In genomic region chr3:133523758-133524157, GRCh38 we compare ENCODE assay signal across 8 cellular contexts. TPM values are rescaled to one million over a fixed set of nuclear protein-coding genes. Genes with fewer than 3 reads are reported as not detected.
DNase-seq lines count a peak whose midpoint lies in the region; ATAC-seq, FAIRE-seq and TF ChIP-seq lines count a peak whose summit lies in the region.
"Not testable (repeated sequence)": the region's sequence is repeated elsewhere in the genome, so short reads cannot be mapped to it uniquely, and the experiment has no call there.

No MANE protein-coding gene starts in this region.

- BruUV-seq in endothelial cell of umbilical vein (replicated peaks; lab: Mats Ljungman, UMichigan), result not testable (repeated sequence)

- H3K79me2 ChIP-seq in astrocyte (ENCODE audit: insufficient read depth, low read length); endothelial cell of umbilical vein (ENCODE audit: control insufficient read depth, insufficient read depth, low read length): not testable (repeated sequence)

- H3K27ac ChIP-seq in astrocyte (ENCODE audit: low read depth, low read length); endothelial cell of umbilical vein (ENCODE audit: insufficient read depth, low read depth, low read length); right lobe of liver; upper lobe of right lung: not testable (repeated sequence)

- not testable (repeated sequence) for TF ChIP-seq POLR2A in GM12891 (IDR thresholded peaks at IDR 0.05; ENCODE audit: low read depth, low read length); endothelial cell of umbilical vein (IDR thresholded peaks at IDR 0.05; ENCODE audit: low read depth, low read length); right lobe of liver (IDR thresholded peaks at IDR 0.05)

- H3K9me3 ChIP-seq in astrocyte (ENCODE audit: insufficient read depth, low read depth, low read length); endothelial cell of umbilical vein (replicated peaks; ENCODE audit: control insufficient read depth, insufficient read depth, low read length); right lobe of liver; upper lobe of right lung: not testable (repeated sequence)

- POLR2A ChIA-PET in endothelial cell of umbilical vein (lab: Charles Lee), result not testable (repeated sequence)

- dilution Hi-C loops in endothelial cell of umbilical vein (cut with MboI; ENCODE audit: extremely low pct_ligation_motif_present, low sequenced_read_pairs), result not testable (repeated sequence)

- not testable (repeated sequence) for H3K27me3 ChIP-seq in astrocyte (ENCODE audit: insufficient read depth, low read length); endothelial cell of umbilical vein (ENCODE audit: control insufficient read depth in 2 of 2, insufficient read depth in 2 of 2, low read length in 2 of 2); right lobe of liver; upper lobe of right lung

- not testable (repeated sequence) for H3K4me3 ChIP-seq in astrocyte (ENCODE audit: insufficient read depth, low read depth, low read length); endothelial cell of umbilical vein (replicated peaks in 1 of 3; ENCODE audit: insufficient read depth in 1 of 3, low read depth in 1 of 3, low read length in 3 of 3); right lobe of liver; upper lobe of right lung

- H3K9ac ChIP-seq in astrocyte (ENCODE audit: low read length); endothelial cell of umbilical vein (replicated peaks; ENCODE audit: extremely low read depth, insufficient read depth, low read length): not testable (repeated sequence)

- H3K9me1 ChIP-seq in endothelial cell of umbilical vein (replicated peaks; ENCODE audit: control insufficient read depth, extremely low read depth, insufficient read depth, low read length), result not testable (repeated sequence)

- H3K4me1 ChIP-seq in astrocyte (ENCODE audit: insufficient read depth, low read length); endothelial cell of umbilical vein (ENCODE audit: control insufficient read depth, extremely low read depth, insufficient read depth, low read length); right lobe of liver; upper lobe of right lung: not testable (repeated sequence)

- not testable (repeated sequence) for TF ChIP-seq CTCF in astrocyte (IDR thresholded peaks at IDR 0.05; ENCODE audit: insufficient read depth, low read depth, low read length); endothelial cell of umbilical vein (IDR thresholded peaks at IDR 0.05; ENCODE audit: extremely low read depth in 1 of 2, insufficient read depth in 1 of 2, low read depth in 1 of 2, low read length in 2 of 2); right lobe of liver (IDR thresholded peaks at IDR 0.05); upper lobe of right lung (IDR thresholded peaks at IDR 0.05)

- peak; percentile 5 for FAIRE-seq in GM12891 (lab: Jason Lieb, UNC)
- FAIRE-seq in astrocyte (lab: Jason Lieb, UNC); endothelial cell of umbilical vein (lab: Jason Lieb, UNC): not testable (repeated sequence)

- H3K36me3 Mint-ChIP-seq in astrocyte (ENCODE audit: low read depth, unreplicated experiment), result not testable (repeated sequence)

- peak; percentile 90 to 95 (median 93) for ATAC-seq in right lobe of liver
- ATAC-seq in upper lobe of right lung, result peak; percentile 44

- intact Hi-C loops in endothelial cell of umbilical vein (cut with micrococcal nuclease); right lobe of liver (cut with DNase I); upper lobe of right lung (cut with DNase I): not testable (repeated sequence)

- H3K9me3 Mint-ChIP-seq in astrocyte (ENCODE audit: unreplicated experiment), result not testable (repeated sequence)

- H3K27me3 Mint-ChIP-seq in astrocyte (ENCODE audit: low read depth, unreplicated experiment), result not testable (repeated sequence)

- H3K36me3 ChIP-seq in astrocyte (ENCODE audit: insufficient read depth, low read length); endothelial cell of umbilical vein (ENCODE audit: control insufficient read depth in 2 of 2, extremely low read depth in 1 of 2, insufficient read depth in 2 of 2, low read length in 2 of 2); right lobe of liver; upper lobe of right lung: not testable (repeated sequence)

- 5% methylated on average over 3 of the region's 3 CpGs for WGBS in right lobe of liver (ENCODE audit: insufficient coverage, low coverage, low lambda C conversion rate, missing lambda C conversion rate)

- CTCF ChIA-PET in endothelial cell of umbilical vein (lab: Charles Lee), result not testable (repeated sequence)

- not testable (repeated sequence) for H3K4me1 Mint-ChIP-seq in astrocyte (ENCODE audit: low read depth, unreplicated experiment)

- not testable (repeated sequence) for H4K20me1 ChIP-seq in astrocyte (ENCODE audit: insufficient read depth, low read length); endothelial cell of umbilical vein (replicated peaks; ENCODE audit: control insufficient read depth, extremely low read depth, insufficient read depth, low read length)

- not testable (repeated sequence) for H3K27ac Mint-ChIP-seq in astrocyte (ENCODE audit: unreplicated experiment)

- DNase-seq in CD1c-positive myeloid dendritic cell (ENCODE audit: extremely low spot score), result peak; percentile 10
- not testable (repeated sequence) for DNase-seq in GM12891 (ENCODE audit: insufficient read length, low spot score); right lobe of liver; upper lobe of right lung
- peak; percentile 31 for DNase-seq in LoVo (ENCODE audit: low spot score)
- DNase-seq in SIG-M5 treated with dmso at 0.1 percent for 504 hours (lab: John Stamatoyannopoulos, UW; ENCODE audit: unreplicated experiment), result peak; percentile 48
- DNase-seq in astrocyte (ENCODE audit: low read depth), result peak; percentile 29
- peak; percentile 28 for DNase-seq in endothelial cell of umbilical vein (ENCODE audit: low read depth, low spot score)

- not testable (repeated sequence) for H3K4me3 Mint-ChIP-seq in astrocyte (ENCODE audit: unreplicated experiment)

- not testable (repeated sequence) for H2AFZ ChIP-seq in astrocyte (ENCODE audit: low read depth, low read length)
- peak overlapping the region; percentile 4 for H2AFZ ChIP-seq in endothelial cell of umbilical vein (ENCODE audit: low read depth, low read length)

- H3K4me2 ChIP-seq in astrocyte (ENCODE audit: low read length); endothelial cell of umbilical vein (ENCODE audit: insufficient read depth, low read length): not testable (repeated sequence)

RNA-seq across cellular contexts. Expression of gene CDV3, which starts 49.7 kb away (rescaled TPM):
- polyA plus RNA-seq in GM12891 (2012; ENCODE audit: low read depth, missing spikeins), result 92.2 TPM
- total RNA-seq in astrocyte (290 and 323 TPM in 2 replicates), endothelial cell of umbilical vein (200 and 229 TPM in 2 replicates), right lobe of liver (100 to 1,000 TPM in 1 of 6 experiments, 10 to 100 TPM in 5; 61.3 to 104 (median 81.3) TPM), upper lobe of right lung (184 TPM)
- polyA plus RNA-seq in endothelial cell of umbilical vein, result 35.3 and 46.7 TPM in 2 replicates
- 75.5 and 76.4 TPM in 2 replicates for polyA plus RNA-seq in endothelial cell of umbilical vein (2011; cell fraction: cytosol; rRNA removed)
- polyA plus RNA-seq in endothelial cell of umbilical vein (2011; cell fraction: nucleus; rRNA removed), result 39.2 and 51.3 TPM in 2 replicates
- polyA plus RNA-seq in endothelial cell of umbilical vein (2012), result 145 and 206 TPM in 2 replicates
- 82.8 and 83.0 TPM in 2 replicates for polyA minus RNA-seq in endothelial cell of umbilical vein
- polyA minus RNA-seq in endothelial cell of umbilical vein (2011; cell fraction: cytosol; rRNA and poly(A)+ RNA removed), result 60.4 TPM
- polyA minus RNA-seq in endothelial cell of umbilical vein (2011; cell fraction: nucleus; rRNA and poly(A)+ RNA removed), result 38.6 and 45.7 TPM in 2 replicates
